Comparison of ENCODE assay signal across 1 cellular context in the genomic region with DNA sequence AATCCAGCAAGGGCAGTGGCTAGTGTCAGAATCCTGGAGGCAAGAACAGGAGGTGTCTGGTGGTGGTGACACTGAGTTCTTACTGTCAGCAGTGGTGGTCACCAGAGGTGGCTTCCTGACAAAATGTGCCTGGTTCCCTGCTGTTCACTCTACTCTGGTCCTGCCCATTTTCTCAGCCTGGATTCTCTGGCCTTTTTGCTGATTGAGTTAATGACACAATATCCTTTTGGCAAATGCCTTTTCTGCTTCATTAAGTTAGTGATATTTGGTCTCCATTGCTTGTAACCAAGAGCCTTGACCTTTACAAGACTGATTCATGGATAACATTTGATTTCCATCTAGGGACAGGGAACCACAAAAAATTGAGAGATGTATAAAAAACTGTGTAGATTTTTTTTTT.
TF ChIP-seq lines count a peak whose summit lies in the region.

No MANE protein-coding gene starts in this region.

TF ChIP-seq in HepG2, 621 proteins besides CTCF, POLR2A, EP300 and RAD21 (continued from another document):
- TF ChIP-seq, protein P1, sequence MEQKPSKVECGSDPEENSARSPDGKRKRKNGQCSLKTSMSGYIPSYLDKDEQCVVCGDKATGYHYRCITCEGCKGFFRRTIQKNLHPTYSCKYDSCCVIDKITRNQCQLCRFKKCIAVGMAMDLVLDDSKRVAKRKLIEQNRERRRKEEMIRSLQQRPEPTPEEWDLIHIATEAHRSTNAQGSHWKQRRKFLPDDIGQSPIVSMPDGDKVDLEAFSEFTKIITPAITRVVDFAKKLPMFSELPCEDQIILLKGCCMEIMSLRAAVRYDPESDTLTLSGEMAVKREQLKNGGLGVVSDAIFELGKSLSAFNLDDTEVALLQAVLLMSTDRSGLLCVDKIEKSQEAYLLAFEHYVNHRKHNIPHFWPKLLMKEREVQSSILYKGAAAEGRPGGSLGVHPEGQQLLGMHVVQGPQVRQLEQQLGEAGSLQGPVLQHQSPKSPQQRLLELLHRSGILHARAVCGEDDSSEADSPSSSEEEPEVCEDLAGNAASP (CRISPR knock-in tag; IDR thresholded peaks at IDR 0.05; ENCODE audit: borderline replicate concordance), result no peak
- TF ChIP-seq, protein P2, sequence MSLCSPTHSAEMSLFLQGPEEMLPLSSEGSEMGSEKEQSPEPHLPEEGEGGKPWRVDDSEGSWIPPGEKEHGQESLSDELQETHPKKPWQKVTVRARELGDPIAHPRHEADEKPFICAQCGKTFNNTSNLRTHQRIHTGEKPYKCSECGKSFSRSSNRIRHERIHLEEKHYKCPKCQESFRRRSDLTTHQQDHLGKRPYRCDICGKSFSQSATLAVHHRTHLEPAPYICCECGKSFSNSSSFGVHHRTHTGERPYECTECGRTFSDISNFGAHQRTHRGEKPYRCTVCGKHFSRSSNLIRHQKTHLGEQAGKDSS (CRISPR knock-in tag; IDR thresholded peaks at IDR 0.05; ENCODE audit: borderline replicate concordance, low read depth), result no peak
- no peak for TF ChIP-seq XBP1 (CRISPR knock-in tag; IDR thresholded peaks at IDR 0.05)
- no peak for TF ChIP-seq YY1 (IDR thresholded peaks at IDR 0.05; ENCODE audit: insufficient read depth, insufficient replicate concordance, low read depth, low read length)
- TF ChIP-seq MEF2D (CRISPR knock-in tag; IDR thresholded peaks at IDR 0.05), result no peak
- TF ChIP-seq RFX5 (IDR thresholded peaks at IDR 0.05; ENCODE audit: low read depth, low read length), result no peak
- TF ChIP-seq, protein P3, sequence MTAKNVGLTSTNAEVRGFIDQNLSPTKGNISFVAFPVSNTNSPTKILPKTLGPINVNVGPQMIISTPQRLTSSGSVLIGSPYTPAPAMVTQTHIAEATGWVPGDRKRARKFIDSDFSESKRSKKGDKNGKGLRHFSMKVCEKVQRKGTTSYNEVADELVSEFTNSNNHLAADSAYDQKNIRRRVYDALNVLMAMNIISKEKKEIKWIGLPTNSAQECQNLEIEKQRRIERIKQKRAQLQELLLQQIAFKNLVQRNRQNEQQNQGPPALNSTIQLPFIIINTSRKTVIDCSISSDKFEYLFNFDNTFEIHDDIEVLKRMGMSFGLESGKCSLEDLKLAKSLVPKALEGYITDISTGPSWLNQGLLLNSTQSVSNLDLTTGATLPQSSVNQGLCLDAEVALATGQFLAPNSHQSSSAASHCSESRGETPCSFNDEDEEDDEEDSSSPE (CRISPR knock-in tag; IDR thresholded peaks at IDR 0.05), result no peak
- TF ChIP-seq IRF2 (CRISPR knock-in tag; IDR thresholded peaks at IDR 0.05), result no peak
- TF ChIP-seq, protein P4, sequence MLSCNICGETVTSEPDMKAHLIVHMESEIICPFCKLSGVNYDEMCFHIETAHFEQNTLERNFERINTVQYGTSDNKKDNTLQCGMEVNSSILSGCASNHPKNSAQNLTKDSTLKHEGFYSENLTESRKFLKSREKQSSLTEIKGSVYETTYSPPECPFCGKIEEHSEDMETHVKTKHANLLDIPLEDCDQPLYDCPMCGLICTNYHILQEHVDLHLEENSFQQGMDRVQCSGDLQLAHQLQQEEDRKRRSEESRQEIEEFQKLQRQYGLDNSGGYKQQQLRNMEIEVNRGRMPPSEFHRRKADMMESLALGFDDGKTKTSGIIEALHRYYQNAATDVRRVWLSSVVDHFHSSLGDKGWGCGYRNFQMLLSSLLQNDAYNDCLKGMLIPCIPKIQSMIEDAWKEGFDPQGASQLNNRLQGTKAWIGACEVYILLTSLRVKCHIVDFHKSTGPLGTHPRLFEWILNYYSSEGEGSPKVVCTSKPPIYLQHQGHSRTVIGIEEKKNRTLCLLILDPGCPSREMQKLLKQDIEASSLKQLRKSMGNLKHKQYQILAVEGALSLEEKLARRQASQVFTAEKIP (CRISPR knock-in tag; IDR thresholded peaks at IDR 0.05; ENCODE audit: borderline replicate concordance), result no peak
- TF ChIP-seq, protein P5, sequence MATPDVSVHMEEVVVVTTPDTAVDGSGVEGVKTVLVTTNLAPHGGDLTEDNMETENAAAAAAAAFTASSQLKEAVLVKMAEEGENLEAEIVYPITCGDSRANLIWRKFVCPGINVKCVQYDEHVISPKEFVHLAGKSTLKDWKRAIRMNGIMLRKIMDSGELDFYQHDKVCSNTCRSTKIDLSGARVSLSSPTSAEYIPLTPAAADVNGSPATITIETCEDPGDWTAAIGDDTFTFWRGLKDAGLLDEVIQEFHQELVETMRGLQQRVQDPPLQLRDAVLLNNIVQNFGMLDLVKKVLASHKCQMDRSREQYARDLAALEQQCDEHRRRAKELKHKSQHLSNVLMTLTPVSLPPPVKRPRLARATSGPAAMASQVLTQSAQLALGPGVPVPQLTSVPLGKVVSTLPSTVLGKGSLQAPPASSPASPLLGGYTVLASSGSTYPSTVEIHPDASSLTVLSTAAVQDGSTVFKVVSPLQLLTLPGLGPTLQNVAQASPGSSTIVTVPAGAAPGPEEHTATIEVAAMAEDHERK (CRISPR knock-in tag; IDR thresholded peaks at IDR 0.05; ENCODE audit: low read depth), result no peak
TF ChIP-seq in HepG2: peak in this region for 0.
